10 cellular contexts compared by ENCODE assay signal in genomic region chr4:53563824-53564223, GRCh38. TPM values are rescaled to one million over a fixed set of nuclear protein-coding genes. Genes with fewer than 3 reads are reported as not detected.
DNase-seq lines count a peak whose midpoint lies in the region; ATAC-seq lines count a peak whose summit lies in the region.
"Had no signal": no experiment of that assay in that cellular context is flagged by ENCODE, and none has a peak within 500 bp of the region (broad histone marks: within the 10 kb centered on the region; RNA-seq: fewer than 3 reads in every experiment).

No MANE protein-coding gene starts in this region.

- ATAC-seq in GM19452 (IDR thresholded peaks at IDR 0.05; ENCODE audit: unreplicated experiment) (peak; percentile 66), esophagus mucosa (peak; percentile 71)

- DNase-seq in AG08395 (ENCODE audit: low spot score) = peak; percentile 60
- peak; percentile 59 for DNase-seq in HPDE6-E6E7 (ENCODE audit: extremely low spot score)
- no peak for DNase-seq in T-helper 1 cell
- DNase-seq in 8988T = no peak
- no peak for DNase-seq in activated effector memory CD4-positive, alpha-beta T cell treated with Interleukin-2 at 50 U/mL for 16 hours
- no peak for DNase-seq in ACHN
- DNase-seq: DMS153 had no signal

- in situ Hi-C loops in ACHN (cut with HindIII; ENCODE audit: low pct_ligation_motif_present, low pct_unique_long_range_greater_than_20kb, low sequenced_read_pairs) = no loop called here

RNA-seq across cellular contexts. Expression of gene LNX1, which starts 27.5 kb away (rescaled TPM):
- 23.8 TPM for total RNA-seq in esophagus mucosa
- total RNA-seq: activated CD8-positive, alpha-beta memory T cell treated with anti-CD3 and anti-CD28 coated beads for 36 hours had no signal

Comparison
In these comparisons a context has a peak if more than half of its experiments do, and no peak if none do; other contexts are left out.
1. DNase-seq: peak in AG08395 (single experiment) and HPDE6-E6E7 (single experiment); none in T-helper 1 cell (0 of 5), 8988T (single experiment), activated effector memory CD4-positive, alpha-beta T cell treated with Interleukin-2 at 50 U/mL for 16 hours (single experiment) and ACHN (single experiment).